8 cellular contexts compared by ENCODE assay signal in the genomic region with DNA sequence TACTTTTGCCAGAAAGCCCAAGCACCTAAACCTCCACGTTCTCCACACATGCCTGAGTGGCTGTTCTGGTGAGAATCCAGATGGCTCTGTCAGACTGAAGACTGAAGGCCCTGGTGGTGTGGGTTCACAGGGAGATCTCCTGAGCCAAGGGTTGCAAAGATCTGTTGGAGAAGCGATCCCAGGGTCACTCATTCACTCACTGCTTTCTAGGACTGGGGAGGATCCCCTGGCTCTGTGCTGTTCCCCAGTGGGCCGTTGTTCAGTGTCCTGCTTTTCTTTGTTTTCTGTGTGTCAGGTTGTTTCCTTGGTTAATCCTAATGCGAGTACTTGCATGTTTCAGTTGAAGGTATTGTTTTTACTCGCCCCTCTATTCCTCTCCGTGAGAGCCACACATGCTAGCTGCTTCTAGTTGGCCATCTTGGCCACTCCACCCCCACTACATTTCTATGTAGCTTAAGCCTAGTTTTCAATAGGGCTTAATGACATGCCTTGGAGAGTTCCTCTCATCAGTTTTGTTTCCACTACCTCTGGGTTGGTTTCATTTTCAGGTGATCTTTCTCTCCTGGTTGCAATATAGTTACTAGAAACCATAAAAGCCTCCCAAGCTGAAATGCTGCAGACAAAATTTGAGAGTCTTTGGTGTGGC.
DNase-seq lines count a peak whose midpoint lies in the region; ATAC-seq lines count a peak whose summit lies in the region.

No MANE protein-coding gene starts in this region.

- POLR2A ChIA-PET in activated CD4-positive, alpha-beta T cell treated with anti-CD3 and anti-CD28 coated beads for 36 hours (lab: Charles Lee): no interaction called here

- H3K4me1 Mint-ChIP-seq in activated CD4-positive, alpha-beta T cell treated with anti-CD3 and anti-CD28 coated beads for 36 hours: peaks cover 61% of the 10 kb centered on the region
- H3K4me1 Mint-ChIP-seq in T-helper 1 cell treated with Interleukin-12 subunit alpha and Interleukin-12 subunit beta and Interleukin-4 antibody, amounts not matched to agents 30 μg/mL and 1 μg/mL, for 36 hours (ENCODE audit: low read depth): peaks cover 61% of the 10 kb centered on the region

- no peaks in the 10 kb centered on the region for H3K9me3 Mint-ChIP-seq in activated CD4-positive, alpha-beta T cell treated with anti-CD3 and anti-CD28 coated beads for 36 hours (ENCODE audit: low read depth)
- peaks cover 25% of the 10 kb centered on the region for H3K9me3 Mint-ChIP-seq in T-helper 1 cell treated with Interleukin-12 subunit alpha and Interleukin-12 subunit beta and Interleukin-4 antibody, amounts not matched to agents 30 μg/mL and 1 μg/mL, for 36 hours

- H3K4me3 Mint-ChIP-seq in activated CD4-positive, alpha-beta T cell treated with anti-CD3 and anti-CD28 coated beads for 36 hours: peak overlapping the region; percentile 3
- peak overlapping the region; percentile 77 for H3K4me3 Mint-ChIP-seq in T-helper 1 cell treated with Interleukin-12 subunit alpha and Interleukin-12 subunit beta and Interleukin-4 antibody, amounts not matched to agents 30 μg/mL and 1 μg/mL, for 36 hours

- H3K27ac Mint-ChIP-seq in activated CD4-positive, alpha-beta T cell treated with anti-CD3 and anti-CD28 coated beads for 36 hours: peak overlapping the region; percentile 90
- H3K27ac Mint-ChIP-seq in T-helper 1 cell treated with Interleukin-12 subunit alpha and Interleukin-12 subunit beta and Interleukin-4 antibody, amounts not matched to agents 30 μg/mL and 1 μg/mL, for 36 hours: peak overlapping the region; percentile 99

- DNase-seq in activated CD4-positive, alpha-beta T cell treated with anti-CD3 and anti-CD28 coated beads for 36 hours: peak; percentile 49
- no peak for DNase-seq in activated CD4-positive, alpha-beta T cell treated with anti-CD3 and anti-CD28 coated beads, Interleukin-2, amount 50 U/mL, for 4 hours
- peak; percentile 34 for DNase-seq in stimulated activated CD8-positive, alpha-beta memory T cell treated with anti-CD3 and anti-CD28 coated beads, Interleukin-4, amount 100 ng/mL, for 48 hours
- DNase-seq in NCI-H345 treated with DMSO at 0.1 percent for 48 hours (lab: John Stamatoyannopoulos, UW; ENCODE audit: unreplicated experiment) (no peak), NCI-H82 (lab: John Stamatoyannopoulos, UW) (no peak), DMS114 treated with DMSO at 0.1 percent for 48 hours (lab: John Stamatoyannopoulos, UW; ENCODE audit: unreplicated experiment) (no peak)

- no peaks in the 10 kb centered on the region for H3K27me3 Mint-ChIP-seq in activated CD4-positive, alpha-beta T cell treated with anti-CD3 and anti-CD28 coated beads for 36 hours
- H3K27me3 Mint-ChIP-seq in T-helper 1 cell treated with Interleukin-12 subunit alpha and Interleukin-12 subunit beta and Interleukin-4 antibody, amounts not matched to agents 30 μg/mL and 1 μg/mL, for 36 hours (ENCODE audit: low read depth): no peaks in the 10 kb centered on the region

- H3K36me3 Mint-ChIP-seq in activated CD4-positive, alpha-beta T cell treated with anti-CD3 and anti-CD28 coated beads for 36 hours (ENCODE audit: low read depth): no peaks in the 10 kb centered on the region
- peaks cover 35% of the 10 kb centered on the region for H3K36me3 Mint-ChIP-seq in T-helper 1 cell treated with Interleukin-12 subunit alpha and Interleukin-12 subunit beta and Interleukin-4 antibody, amounts not matched to agents 30 μg/mL and 1 μg/mL, for 36 hours (ENCODE audit: low read depth)

- CTCF ChIA-PET in activated CD4-positive, alpha-beta T cell treated with anti-CD3 and anti-CD28 coated beads for 36 hours (lab: Charles Lee): interaction anchor here (1.1 kb wide), 1 partner anchor 21 kb away, joined by 3 read pairs; no protein-coding TSS in a partner anchor

- ATAC-seq in activated CD4-positive, alpha-beta T cell treated with anti-CD3 and anti-CD28 coated beads for 36 hours: peak; percentile 93
- ATAC-seq in HG02763 (IDR thresholded peaks at IDR 0.05; ENCODE audit: unreplicated experiment): peak; percentile 95

- intact Hi-C loops in activated CD4-positive, alpha-beta T cell treated with anti-CD3 and anti-CD28 coated beads for 36 hours (cut with DNase I, micrococcal nuclease): loop anchor here (1.0 to 5.0 kb wide), 6 partner anchors 32 to 145 kb away; a partner anchor contains a TSS

Comparison
In these comparisons a context has a peak if more than half of its experiments do, and no peak if none do; other contexts are left out.
1. DNase-seq: peak in activated CD4-positive, alpha-beta T cell treated with anti-CD3 and anti-CD28 coated beads for 36 hours (single experiment) and stimulated activated CD8-positive, alpha-beta memory T cell treated with anti-CD3 and anti-CD28 coated beads, Interleukin-4, amount 100 ng/mL, for 48 hours (single experiment); none in activated CD4-positive, alpha-beta T cell treated with anti-CD3 and anti-CD28 coated beads, Interleukin-2, amount 50 U/mL, for 4 hours (0 of 2), NCI-H345 treated with DMSO at 0.1 percent for 48 hours (single experiment), NCI-H82 (single experiment) and DMS114 treated with DMSO at 0.1 percent for 48 hours (single experiment).